9 cellular contexts compared by ENCODE assay signal in the genomic region with DNA sequence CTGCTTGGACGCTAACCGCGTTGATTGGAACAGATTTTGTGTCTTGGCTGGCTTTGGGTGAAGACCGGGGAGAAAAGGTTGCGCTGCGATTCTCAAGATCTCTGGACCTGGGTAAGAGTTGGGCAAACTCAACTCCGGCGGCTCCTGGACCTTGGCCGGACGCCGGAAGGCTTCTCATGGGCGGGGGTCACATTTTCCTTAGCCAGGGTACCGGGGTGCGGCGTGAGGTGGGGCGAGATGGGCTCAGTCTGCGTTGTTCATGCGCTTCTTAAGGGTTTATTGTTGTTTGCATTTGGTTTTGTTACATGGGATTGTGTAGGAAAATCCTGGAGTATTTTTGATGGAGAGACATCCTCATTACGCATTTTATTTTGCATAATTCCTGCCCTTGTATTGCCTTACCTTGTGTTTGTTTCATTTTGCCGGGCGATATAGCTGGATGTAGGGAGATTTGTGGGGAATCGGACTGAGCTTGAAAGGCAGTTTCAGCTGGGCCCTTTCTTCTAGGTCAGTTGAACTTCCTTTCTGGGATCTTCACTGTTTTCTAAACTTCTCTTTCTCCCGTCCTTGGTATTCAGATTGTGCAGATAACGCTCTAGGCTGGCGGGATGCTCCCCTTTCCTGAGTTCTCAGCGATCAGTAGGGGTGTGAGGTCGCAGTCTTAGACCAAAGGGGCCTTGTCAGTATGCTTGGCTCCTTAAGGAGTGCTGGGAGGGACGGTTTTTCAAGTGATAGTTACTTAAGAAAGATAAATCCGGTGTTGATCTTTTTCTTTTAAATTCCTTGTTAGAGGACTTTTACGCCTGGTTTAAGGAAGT. TPM values are rescaled to one million over a fixed set of nuclear protein-coding genes. Genes with fewer than 3 reads are reported as not detected.
DNase-seq lines count a peak whose midpoint lies in the region; ATAC-seq, FAIRE-seq and TF ChIP-seq lines count a peak whose summit lies in the region.
"Had no signal": no experiment of that assay in that cellular context is flagged by ENCODE, and none has a peak within 500 bp of the region (broad histone marks: within the 10 kb centered on the region; RNA-seq: fewer than 3 reads in every experiment).

No MANE protein-coding gene starts in this region.

- intact Hi-C loops in sciatic nerve (cut with DNase I): loop anchor here (5.0 kb wide), 1 partner anchor 151 kb away; no protein-coding TSS in a partner anchor

- no peak overlapping the region for H3K9ac ChIP-seq in keratinocyte (ENCODE audit: control insufficient read depth, extremely low read depth, insufficient read depth, low read length)

- H3K4me1 Mint-ChIP-seq in brain: peaks cover 48% of the 10 kb centered on the region

- FAIRE-seq in keratinocyte (lab: Jason Lieb, UNC): no peak

- peak overlapping the region; percentile 34 for H3K4me2 ChIP-seq in keratinocyte (ENCODE audit: control insufficient read depth, extremely low read depth, insufficient read depth, low read depth, low read length)

- H2AFZ ChIP-seq in keratinocyte (ENCODE audit: control insufficient read depth, low read length): no peak overlapping the region

- TF ChIP-seq CTCF in brain (conservative IDR thresholded peaks at IDR 0.05) (no peak), keratinocyte (optimal IDR thresholded peaks at IDR 0.05 in 1 of 3, IDR thresholded peaks at IDR 0.05 in 1 of 3, conservative IDR thresholded peaks at IDR 0.05 in 1 of 3; ENCODE audit: extremely low read depth in 1 of 3, insufficient read depth in 2 of 3, low read length in 3 of 3) (no peak)

- peak overlapping the region; percentile 75 to 97 (median 94) for H3K27ac Mint-ChIP-seq in brain
- H3K27ac Mint-ChIP-seq: T-helper 2 cell treated with Interferon-gamma antibody and Interleukin-4, amounts not matched to agents 5 μg/mL and 100 μg/mL, for 36 hours had no signal

- DNase-seq in H7 (peak; percentile 29), keratinocyte (ENCODE audit: low read depth, low spot score) (no peak), sciatic nerve (ENCODE audit: low spot score) (no peak), NCI-H2029 (lab: John Stamatoyannopoulos, UW) (no peak), RPMI8226 (no peak)
- DNase-seq in activated CD4-positive, alpha-beta T cell treated with anti-CD3 and anti-CD28 coated beads for 48 hours: no peak

- dilution Hi-C loops in keratinocyte (cut with MboI; ENCODE audit: extremely low pct_ligation_motif_present, low sequenced_read_pairs): no loop called here

- H3K79me2 ChIP-seq in keratinocyte (ENCODE audit: control insufficient read depth, insufficient read depth, low read length): no peaks in the 10 kb centered on the region

- H3K4me3 ChIP-seq in H7 (ENCODE audit: insufficient read depth, low read depth, low read length) (peak overlapping the region; percentile 61), keratinocyte (ENCODE audit: control insufficient read depth in 2 of 3, extremely low read depth in 1 of 3, insufficient read depth in 2 of 3, low read depth in 1 of 3, low read length in 3 of 3) (peak overlapping the region in 1 of 3 experiments; percentile 11)

- H4K20me1 ChIP-seq in keratinocyte (ENCODE audit: control insufficient read depth, extremely low read depth, insufficient read depth, low read length): no peaks in the 10 kb centered on the region

- no peaks in the 10 kb centered on the region for H3K9me1 ChIP-seq in keratinocyte (ENCODE audit: control insufficient read depth, extremely low read depth, insufficient read depth, low read length)

- H3K27me3 Mint-ChIP-seq in brain: peaks cover 8% of the 10 kb centered on the region

- H3K4me1 ChIP-seq in keratinocyte (ENCODE audit: control insufficient read depth, extremely low read depth, insufficient read depth, low read length): peaks cover 2% of the 10 kb centered on the region

- H3K36me3 ChIP-seq in H7 (replicated peaks; ENCODE audit: control insufficient read depth, insufficient read depth, low read length): no peaks in the 10 kb centered on the region
- no peaks in the 10 kb centered on the region for H3K36me3 ChIP-seq in keratinocyte (ENCODE audit: control insufficient read depth in 2 of 2, extremely low read depth in 1 of 2, insufficient read depth in 2 of 2, low read length in 2 of 2)

- H3K9me3 Mint-ChIP-seq in brain: peaks cover 5 to 11% (median 7%) of the 10 kb centered on the region in 5 experiments
- H3K9me3 Mint-ChIP-seq: T-helper 2 cell treated with Interferon-gamma antibody and Interleukin-4, amounts not matched to agents 5 μg/mL and 100 μg/mL, for 36 hours had no signal

- H3K27me3 ChIP-seq in H7 (ENCODE audit: control insufficient read depth, insufficient read depth, low read length) (no peaks in the 10 kb centered on the region), keratinocyte (ENCODE audit: control insufficient read depth, extremely low read depth, insufficient read depth, low read length) (peaks cover 33% of the 10 kb centered on the region)

- peak; percentile 33 for ATAC-seq in sciatic nerve
- no peak for ATAC-seq in HG02970 (IDR thresholded peaks at IDR 0.05; ENCODE audit: low FRiP score, unreplicated experiment)

- H3K4me3 Mint-ChIP-seq in brain: peak overlapping the region; percentile 92 to 96 (median 95)
- H3K4me3 Mint-ChIP-seq: T-helper 2 cell treated with Interferon-gamma antibody and Interleukin-4, amounts not matched to agents 5 μg/mL and 100 μg/mL, for 36 hours had no signal

- no peaks in the 10 kb centered on the region for H3K9me3 ChIP-seq in keratinocyte (ENCODE audit: control insufficient read depth, low read depth, low read length)

- no peak overlapping the region for H3K27ac ChIP-seq in keratinocyte (ENCODE audit: control insufficient read depth, insufficient read depth, low read length)

- no peaks in the 10 kb centered on the region for H3K36me3 Mint-ChIP-seq in brain

RNA-seq across cellular contexts. Expression of a gene that starts 0.6 kb away (rescaled TPM):
- total RNA-seq in H7 (2014; rRNA removed; shearing (Covaris generic)): 12.4 and 18.6 TPM in 2 replicates
- polyA plus RNA-seq in brain (ENCODE audit: insufficient read depth, low read depth, low replicate concordance): 7.4 TPM
- not detected in 3 replicates for polyA plus RNA-seq in keratinocyte
- polyA plus RNA-seq in keratinocyte (2011; ENCODE audit: low read depth): not detected
- not detected in 2 replicates for polyA plus RNA-seq in keratinocyte (2011; cell fraction: cytosol; rRNA removed)
- not detected in 2 replicates for polyA plus RNA-seq in keratinocyte (2011; cell fraction: nucleus; rRNA removed)
- not detected in 2 replicates for polyA plus RNA-seq in keratinocyte (2012; ENCODE audit: low replicate concordance)
- polyA minus RNA-seq in keratinocyte: 0.06 TPM in 1 of 3 replicates, not detected in the others
- polyA minus RNA-seq in keratinocyte (2011; cell fraction: cytosol; rRNA and poly(A)+ RNA removed): not detected
- polyA minus RNA-seq in keratinocyte (2011; cell fraction: nucleus; rRNA and poly(A)+ RNA removed): not detected in 2 replicates
- 8.2 TPM for total RNA-seq in sciatic nerve
